ENCODE assay signal across 9 cellular contexts in genomic region chr1:241611063-241611462, GRCh38. TPM values are rescaled to one million over a fixed set of nuclear protein-coding genes. Genes with fewer than 3 reads are reported as not detected.
DNase-seq lines count a peak whose midpoint lies in the region; ATAC-seq, FAIRE-seq and TF ChIP-seq lines count a peak whose summit lies in the region.
"Had no signal": no experiment of that assay in that cellular context is flagged by ENCODE, and none has a peak within 500 bp of the region (broad histone marks: within the 10 kb centered on the region; RNA-seq: fewer than 3 reads in every experiment).

No MANE protein-coding gene starts in this region.

- no peaks in the 10 kb centered on the region for H3K9me3 ChIP-seq in astrocyte (ENCODE audit: insufficient read depth, low read depth, low read length)

- H3K27me3 Mint-ChIP-seq in astrocyte (ENCODE audit: low read depth, unreplicated experiment), result no peaks in the 10 kb centered on the region
- H3K27me3 Mint-ChIP-seq in stimulated activated memory B cell treated with anti-CD40 and anti-IgM and Interleukin-4, amounts not matched to agents 10 μg/mL and 1 μg/mL and 100 μg/mL, for 72 hours, result no peaks in the 10 kb centered on the region

- H3K4me1 ChIP-seq in astrocyte (ENCODE audit: insufficient read depth, low read length), result peaks cover 40% of the 10 kb centered on the region

- no peaks in the 10 kb centered on the region for H3K27me3 ChIP-seq in astrocyte (ENCODE audit: insufficient read depth, low read length)

- no peak overlapping the region for H3K4me3 Mint-ChIP-seq in astrocyte (ENCODE audit: unreplicated experiment)
- no peak overlapping the region for H3K4me3 Mint-ChIP-seq in stimulated activated memory B cell treated with anti-CD40 and anti-IgM and Interleukin-4, amounts not matched to agents 10 μg/mL and 1 μg/mL and 100 μg/mL, for 72 hours

- H3K4me1 Mint-ChIP-seq in astrocyte (ENCODE audit: low read depth, unreplicated experiment), result peaks cover 29% of the 10 kb centered on the region
- peaks cover 35% of the 10 kb centered on the region for H3K4me1 Mint-ChIP-seq in stimulated activated memory B cell treated with anti-CD40 and anti-IgM and Interleukin-4, amounts not matched to agents 10 μg/mL and 1 μg/mL and 100 μg/mL, for 72 hours

- H2AFZ ChIP-seq in astrocyte (ENCODE audit: low read depth, low read length), result no peak overlapping the region

- DNase-seq in DMS53 treated with DMSO at 0.1 percent for 48 hours (lab: John Stamatoyannopoulos, UW; ENCODE audit: unreplicated experiment), result peak; percentile 84
- DNase-seq in NCI-H460 (ENCODE audit: extremely low read depth, low read depth), result peak; percentile 93
- peak; percentile 54 for DNase-seq in astrocyte (ENCODE audit: low read depth)
- DNase-seq in iPS DF 4.7 (ENCODE audit: extremely low read depth, low spot score), result peak; percentile 19
- DNase-seq in stimulated activated CD4-positive, alpha-beta T cell treated with anti-CD3 and anti-CD28 coated beads, Interleukin-2, amount 100 ng/mL, for 24 hours, result no peak

- H3K36me3 Mint-ChIP-seq in astrocyte (ENCODE audit: low read depth, unreplicated experiment), result no peaks in the 10 kb centered on the region
- H3K36me3 Mint-ChIP-seq in stimulated activated memory B cell treated with anti-CD40 and anti-IgM and Interleukin-4, amounts not matched to agents 10 μg/mL and 1 μg/mL and 100 μg/mL, for 72 hours, result peaks cover 20% of the 10 kb centered on the region

- H3K4me3 ChIP-seq in astrocyte (ENCODE audit: insufficient read depth, low read depth, low read length), result no peak overlapping the region

- no peaks in the 10 kb centered on the region for H3K79me2 ChIP-seq in astrocyte (ENCODE audit: insufficient read depth, low read length)

- peak; percentile 70 for TF ChIP-seq CTCF in astrocyte (IDR thresholded peaks at IDR 0.05; ENCODE audit: insufficient read depth, low read depth, low read length)

- H3K27ac ChIP-seq in astrocyte (ENCODE audit: low read depth, low read length), result no peak overlapping the region

- no peaks in the 10 kb centered on the region for H3K36me3 ChIP-seq in astrocyte (ENCODE audit: insufficient read depth, low read length)

- H4K20me1 ChIP-seq in astrocyte (ENCODE audit: insufficient read depth, low read length), result no peaks in the 10 kb centered on the region

- peak overlapping the region; percentile 20 for H3K9ac ChIP-seq in astrocyte (ENCODE audit: low read length)

- H3K4me2 ChIP-seq in astrocyte (ENCODE audit: low read length), result no peak overlapping the region

- H3K9me3 Mint-ChIP-seq in astrocyte (ENCODE audit: unreplicated experiment), result no peaks in the 10 kb centered on the region
- H3K9me3 Mint-ChIP-seq in stimulated activated memory B cell treated with anti-CD40 and anti-IgM and Interleukin-4, amounts not matched to agents 10 μg/mL and 1 μg/mL and 100 μg/mL, for 72 hours, result no peaks in the 10 kb centered on the region

- peak; percentile 23 for FAIRE-seq in astrocyte (lab: Jason Lieb, UNC)

- peak; percentile 87 for ATAC-seq in GM19351 (IDR thresholded peaks at IDR 0.05; ENCODE audit: unreplicated experiment)
- ATAC-seq in HG03280 (IDR thresholded peaks at IDR 0.05; ENCODE audit: unreplicated experiment), result peak; percentile 94
- peak; percentile 86 for ATAC-seq in stimulated activated memory B cell treated with anti-CD40 and anti-IgM and Interleukin-4, amounts not matched to agents 10 μg/mL and 1 μg/mL and 100 μg/mL, for 72 hours

- H3K27ac Mint-ChIP-seq in astrocyte (ENCODE audit: unreplicated experiment), result no peak overlapping the region
- no peak overlapping the region for H3K27ac Mint-ChIP-seq in stimulated activated memory B cell treated with anti-CD40 and anti-IgM and Interleukin-4, amounts not matched to agents 10 μg/mL and 1 μg/mL and 100 μg/mL, for 72 hours

RNA-seq across cellular contexts. Expression of gene CHML, which starts 29.1 kb away (rescaled TPM):
- 61.6 and 70.9 TPM in 2 replicates for total RNA-seq in NCI-H460 (2014; rRNA removed; shearing (Covaris generic))
- polyA plus RNA-seq in NCI-H460 (2014; cell fraction: nucleus; rRNA removed), result 77.6 and 111 TPM in 2 replicates
- 16.6 and 22.6 TPM in 2 replicates for total RNA-seq in astrocyte

RNA-seq across cellular contexts. Expression of gene OPN3, which starts 29.1 kb away (rescaled TPM):
- 150 and 174 TPM in 2 replicates for total RNA-seq in NCI-H460 (2014; rRNA removed; shearing (Covaris generic))
- 94.8 and 102 TPM in 2 replicates for polyA plus RNA-seq in NCI-H460 (2014; cell fraction: nucleus; rRNA removed)
- 12.0 and 16.9 TPM in 2 replicates for total RNA-seq in astrocyte

RNA-seq across cellular contexts. Expression of gene WDR64, which starts 41.0 kb away (rescaled TPM):
- total RNA-seq in NCI-H460 (2014; rRNA removed; shearing (Covaris generic)), result not detected in 2 replicates
- not detected in 2 replicates for polyA plus RNA-seq in NCI-H460 (2014; cell fraction: nucleus; rRNA removed)
- not detected in 2 replicates for total RNA-seq in astrocyte
- total RNA-seq: subcutaneous adipose tissue had no signal

Comparison
In these comparisons a context has a peak if more than half of its experiments do, and no peak if none do; other contexts are left out.
1. DNase-seq: peak in DMS53 treated with DMSO at 0.1 percent for 48 hours (single experiment), NCI-H460 (single experiment), astrocyte (single experiment) and iPS DF 4.7 (single experiment); none in stimulated activated CD4-positive, alpha-beta T cell treated with anti-CD3 and anti-CD28 coated beads, Interleukin-2, amount 100 ng/mL, for 24 hours (0 of 2).
2. Peak in every context shown above with its lines, with median percentiles within 50 percentile points of each other: ATAC-seq.